12 cellular contexts compared by ENCODE assay signal in genomic region chr7:121563177-121563576, GRCh38.
A peak's percentile ranks its signal among the peaks of the same experiment; 100 is the strongest.
DNase-seq lines count a peak whose midpoint lies in the region; ATAC-seq and TF ChIP-seq lines count a peak whose summit lies in the region.
"Had no signal": no experiment of that assay in that cellular context is flagged by ENCODE, and none has a peak within 500 bp of the region (broad histone marks: within the 10 kb centered on the region; RNA-seq: fewer than 3 reads in every experiment).

No MANE protein-coding gene starts in this region.

- no peak overlapping the region for H3K27ac ChIP-seq in mammary epithelial cell (ENCODE audit: insufficient read depth, low read depth, low read length)

- TF ChIP-seq CTCF in Calu3 (IDR thresholded peaks at IDR 0.05; ENCODE audit: unreplicated experiment) (peak; percentile 39), LNCAP (IDR thresholded peaks at IDR 0.05) (peak; percentile 38; the same call in 1 of the 2 replicates), mammary epithelial cell (conservative IDR thresholded peaks at IDR 0.05 in 1 of 2, IDR thresholded peaks at IDR 0.05 in 1 of 2; ENCODE audit: extremely low read depth in 1 of 2, insufficient read depth in 1 of 2, low read depth in 1 of 2, low read length in 2 of 2) (peak; percentile 44 to 52)

- H3K27ac Mint-ChIP-seq in Calu3 (ENCODE audit: unreplicated experiment): no peak overlapping the region
- H3K27ac Mint-ChIP-seq: natural killer cell treated with Interleukin-12 subunit alpha and Interleukin-12 subunit beta and Interleukin-15 and Interleukin-18, amount 100 ng/mL, for 72 hours had no signal

- BruUV-seq in Calu3 (replicated peaks; lab: Mats Ljungman, UMichigan) (no TSS peak), mammary epithelial cell (replicated peaks; lab: Mats Ljungman, UMichigan) (no TSS peak)

- H3K4me3 ChIP-seq in mammary epithelial cell (replicated peaks in 1 of 3; ENCODE audit: insufficient read depth in 1 of 3, low read depth in 2 of 3, low read length in 3 of 3): no peak overlapping the region

- in situ Hi-C loops in mammary epithelial cell (cut with MboI; ENCODE audit: low sequenced_read_pairs in 2 of 2): loop anchor here in 1 of 2 donors (25.0 kb wide), 1 partner anchor 426 kb away; no protein-coding TSS in a partner anchor

- H3K36me3 Mint-ChIP-seq in Calu3 (ENCODE audit: insufficient read depth, unreplicated experiment): no peaks in the 10 kb centered on the region
- H3K36me3 Mint-ChIP-seq: natural killer cell treated with Interleukin-12 subunit alpha and Interleukin-12 subunit beta and Interleukin-15 and Interleukin-18, amount 100 ng/mL, for 72 hours had no signal

- H3K79me2 ChIP-seq in mammary epithelial cell (ENCODE audit: insufficient read depth, low read length): no peaks in the 10 kb centered on the region

- no peak overlapping the region for H3K4me3 Mint-ChIP-seq in Calu3 (ENCODE audit: low read depth, unreplicated experiment)
- H3K4me3 Mint-ChIP-seq: natural killer cell treated with Interleukin-12 subunit alpha and Interleukin-12 subunit beta and Interleukin-15 and Interleukin-18, amount 100 ng/mL, for 72 hours had no signal

- H3K9me3 Mint-ChIP-seq in Calu3 (ENCODE audit: low read depth, unreplicated experiment): no peaks in the 10 kb centered on the region
- H3K9me3 Mint-ChIP-seq: natural killer cell treated with Interleukin-12 subunit alpha and Interleukin-12 subunit beta and Interleukin-15 and Interleukin-18, amount 100 ng/mL, for 72 hours had no signal

- no peaks in the 10 kb centered on the region for H4K20me1 ChIP-seq in mammary epithelial cell (ENCODE audit: insufficient read depth, low read length)

- no peaks in the 10 kb centered on the region for H3K27me3 Mint-ChIP-seq in Calu3 (ENCODE audit: unreplicated experiment)

- intact Hi-C loops in Calu3 (cut with micrococcal nuclease; ENCODE audit: unreplicated experiment): no loop called here
- intact Hi-C loops in mammary epithelial cell (cut with micrococcal nuclease): no loop called here

- no peak overlapping the region for H3K9ac ChIP-seq in mammary epithelial cell (ENCODE audit: insufficient read depth, low read length)

- peak; percentile 14 for DNase-seq in Calu3
- no peak for DNase-seq in mammary epithelial cell
- DNase-seq in left lobe of liver (ENCODE audit: low spot score): no peak
- no peak for DNase-seq in stimulated activated CD4-positive, alpha-beta T cell treated with anti-CD3 and anti-CD28 coated beads, Interleukin-4, amount 100 ng/mL, for 24 hours
- DNase-seq in NK-92 treated with Interleukin-12 subunit alpha and Interleukin-12 subunit beta, amount 100 ng/mL, for 24 hours (lab: John Stamatoyannopoulos, UW): no peak
- DNase-seq in NCI-H2171 treated with DMSO at 0.1 percent for 48 hours (lab: John Stamatoyannopoulos, UW): no peak
- DNase-seq: activated CD8-positive, alpha-beta memory T cell treated with anti-CD3 and anti-CD28 coated beads, Interleukin-2, amount 50 U/mL, for 48 hours; SHP77; substantia nigra had no signal

- no peaks in the 10 kb centered on the region for H3K9me3 ChIP-seq in mammary epithelial cell (replicated peaks; ENCODE audit: insufficient read depth, low read length)

- no peaks in the 10 kb centered on the region for H3K27me3 ChIP-seq in mammary epithelial cell (ENCODE audit: insufficient read depth, low read length)

- dilution Hi-C loops in mammary epithelial cell (cut with HindIII; ENCODE audit: low sequenced_read_pairs): no loop called here

- H3K4me2 ChIP-seq in mammary epithelial cell (ENCODE audit: insufficient read depth, low read depth, low read length): no peak overlapping the region

- no peaks in the 10 kb centered on the region for H3K4me1 ChIP-seq in mammary epithelial cell (ENCODE audit: insufficient read depth, low read length)

- WGBS in mammary epithelial cell (ENCODE audit: low coverage, missing lambda C conversion rate): 31% methylated on average over 1 of the region's 1 CpG

- CTCF ChIA-PET in Calu3 (lab: Charles Lee): interaction anchor here (1.2 kb wide), 1 partner anchor 431 kb away, joined by 3 read pairs; no protein-coding TSS in a partner anchor
- CTCF ChIA-PET in mammary epithelial cell (lab: Charles Lee; ENCODE audit: low non-redundant PET): no interaction called here

- no peaks in the 10 kb centered on the region for H3K4me1 Mint-ChIP-seq in Calu3 (ENCODE audit: low read depth, unreplicated experiment)

- ATAC-seq in left lobe of liver: peak; percentile 37
- ATAC-seq in GM21423 (IDR thresholded peaks at IDR 0.05; ENCODE audit: unreplicated experiment): no peak
- ATAC-seq: natural killer cell treated with Interleukin-12 subunit alpha and Interleukin-12 subunit beta and Interleukin-15 and Interleukin-18, amount 100 ng/mL, for 72 hours had no signal

- H2AFZ ChIP-seq in mammary epithelial cell (ENCODE audit: low read depth, low read length): no peak overlapping the region

- no peaks in the 10 kb centered on the region for H3K36me3 ChIP-seq in mammary epithelial cell (ENCODE audit: insufficient read depth, low read length)
